Comparison of ENCODE assay signal across 9 cellular contexts in the genomic region with DNA sequence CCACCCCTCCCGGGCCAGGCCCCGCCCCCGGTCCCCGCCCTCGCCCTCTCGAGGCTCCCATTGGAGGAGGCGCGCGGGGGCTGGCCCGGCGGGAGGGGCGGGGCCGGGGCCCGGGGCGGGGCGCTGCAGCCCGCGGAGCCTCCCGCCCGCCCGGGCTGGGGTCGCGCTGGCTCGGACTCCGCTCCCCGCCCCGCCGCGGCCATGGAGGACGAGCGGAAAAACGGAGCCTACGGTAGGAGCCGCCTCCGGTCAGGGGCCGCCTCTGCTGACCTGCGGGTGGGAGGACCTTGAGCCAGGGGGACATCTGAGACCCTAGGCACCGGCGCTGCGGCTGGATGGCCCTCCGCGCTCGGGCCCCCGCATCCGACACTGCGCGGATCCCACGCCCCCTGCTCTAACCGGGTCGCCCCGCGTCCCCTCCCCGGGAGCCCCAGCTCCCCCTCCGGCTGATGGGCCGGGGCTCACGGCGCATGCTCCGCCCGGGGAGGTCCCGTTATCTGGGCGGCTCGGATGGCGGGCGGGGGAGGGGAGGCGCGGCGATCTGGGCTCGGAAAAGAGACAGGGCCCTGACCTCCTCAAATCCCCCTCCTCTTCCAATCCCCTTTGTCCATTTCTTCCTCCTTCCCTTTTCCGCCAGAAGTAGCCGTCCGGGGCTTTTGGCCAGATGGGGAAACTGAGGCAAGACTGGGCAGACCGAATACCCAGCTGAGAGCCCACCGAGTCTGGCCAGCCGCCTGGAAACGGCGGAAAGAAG. TPM values are rescaled to one million over a fixed set of nuclear protein-coding genes. Genes with fewer than 3 reads are reported as not detected.
A peak's percentile ranks its signal among the peaks of the same experiment; 100 is the strongest.
DNase-seq lines count a peak whose midpoint lies in the region; ATAC-seq and TF ChIP-seq lines count a peak whose summit lies in the region.
"Had no signal": no experiment of that assay in that cellular context is flagged by ENCODE, and none has a peak within 500 bp of the region (broad histone marks: within the 10 kb centered on the region; RNA-seq: fewer than 3 reads in every experiment).

No MANE protein-coding gene starts in this region.

- H3K36me3 ChIP-seq in Karpas-422 (ENCODE audit: insufficient read depth, low read length): no peaks in the 10 kb centered on the region
- no peaks in the 10 kb centered on the region for H3K36me3 ChIP-seq in thoracic aorta

- H3K36me3 Mint-ChIP-seq in activated naive CD4-positive, alpha-beta T cell treated with anti-CD3 and anti-CD28 coated beads, Interleukin-2, amount 50 U/mL, for 72 hours: peaks cover 21% of the 10 kb centered on the region in 2 donors
- no peaks in the 10 kb centered on the region for H3K36me3 Mint-ChIP-seq in osteocyte (ENCODE audit: unreplicated experiment)

- DNase-seq in COR-L47 (lab: John Stamatoyannopoulos, UW) (peak; percentile 36), GM20000 (ENCODE audit: low spot score) (peak; percentile 98), Karpas-422 (peak; percentile 95), Right ventricle myocardium inferior (ENCODE audit: missing footprints) (peak; percentile 93), osteocyte (ENCODE audit: extremely low spot score, unreplicated experiment) (peak; percentile 94), thoracic aorta (ENCODE audit: low spot score) (peak; percentile 28)
- peak; percentile 82 to 89 for DNase-seq in activated naive CD4-positive, alpha-beta T cell treated with anti-CD3 and anti-CD28 coated beads, Interleukin-2, amount 50 U/mL, for 72 hours (ENCODE audit: low spot score in 2 of 2)

- TF ChIP-seq CTCF in GM20000 (IDR thresholded peaks at IDR 0.05; ENCODE audit: extremely low read depth, missing control alignments) (no peak), osteocyte (IDR thresholded peaks at IDR 0.05) (no peak), thoracic aorta (IDR thresholded peaks at IDR 0.05) (no peak)

- H3K27ac ChIP-seq in Karpas-422 (ENCODE audit: low read length): peak overlapping the region; percentile 91
- peak overlapping the region; percentile 97 to 98 for H3K27ac ChIP-seq in thoracic aorta
- H3K27ac ChIP-seq: epithelial cell of prostate had no signal

- ATAC-seq in SK-N-SH treated with all-trans-retinoic acid at 6 μM for 48 hours (peak; percentile 96), Right ventricle myocardium inferior (peak; percentile 99), thoracic aorta (ENCODE audit: insufficient number of reproducible peaks, low FRiP score, low read depth) (peak; percentile 80)
- ATAC-seq in activated naive CD4-positive, alpha-beta T cell treated with anti-CD3 and anti-CD28 coated beads, Interleukin-2, amount 50 U/mL, for 72 hours: peak; percentile 80 to 89

- H3K27me3 ChIP-seq in Karpas-422 (ENCODE audit: low read length) (no peaks in the 10 kb centered on the region), thoracic aorta (replicated peaks; ENCODE audit: insufficient read depth) (no peaks in the 10 kb centered on the region)

- peak overlapping the region; percentile 69 for H3K4me2 ChIP-seq in Karpas-422 (ENCODE audit: low read depth, low read length, poor library complexity, severe bottlenecking)

- H3K4me1 ChIP-seq in Karpas-422 (ENCODE audit: low read length): peaks cover 22% of the 10 kb centered on the region
- peaks cover 16 to 22% of the 10 kb centered on the region in 2 donors for H3K4me1 ChIP-seq in thoracic aorta (ENCODE audit: control insufficient read depth in 1 of 2, low read depth in 2 of 2)

- no peaks in the 10 kb centered on the region for H3K9me2 ChIP-seq in Karpas-422 (replicated peaks; ENCODE audit: insufficient read depth, low read length)

- peaks cover 29% of the 10 kb centered on the region for H3K79me2 ChIP-seq in Karpas-422 (ENCODE audit: low read length)

- H3K4me3 ChIP-seq in Karpas-422 (ENCODE audit: low read length): peak overlapping the region; percentile 76
- peak overlapping the region; percentile 93 for H3K4me3 ChIP-seq in thoracic aorta

- peaks cover 19% of the 10 kb centered on the region for H3K4me1 Mint-ChIP-seq in osteocyte (ENCODE audit: unreplicated experiment)

- H3K27ac Mint-ChIP-seq in activated naive CD4-positive, alpha-beta T cell treated with anti-CD3 and anti-CD28 coated beads, Interleukin-2, amount 50 U/mL, for 72 hours: peak overlapping the region; percentile 99 to 100
- peak overlapping the region; percentile 96 for H3K27ac Mint-ChIP-seq in osteocyte (ENCODE audit: unreplicated experiment)

- intact Hi-C loops in Right ventricle myocardium inferior (cut with DNase I): no loop called here

- no peaks in the 10 kb centered on the region for H3K9me3 ChIP-seq in Karpas-422 (ENCODE audit: low read length)
- H3K9me3 ChIP-seq in thoracic aorta: no peaks in the 10 kb centered on the region

- no peak overlapping the region for H2AFZ ChIP-seq in Karpas-422 (ENCODE audit: low read length)

- H3K9ac ChIP-seq in Karpas-422 (ENCODE audit: low read length): peak overlapping the region; percentile 95

- H4K20me1 ChIP-seq in Karpas-422 (ENCODE audit: insufficient read depth, low read depth, low read length): no peaks in the 10 kb centered on the region

- no peaks in the 10 kb centered on the region for H3K9me3 Mint-ChIP-seq in activated naive CD4-positive, alpha-beta T cell treated with anti-CD3 and anti-CD28 coated beads, Interleukin-2, amount 50 U/mL, for 72 hours
- no peaks in the 10 kb centered on the region for H3K9me3 Mint-ChIP-seq in osteocyte (ENCODE audit: unreplicated experiment)

- peaks cover 16% of the 10 kb centered on the region for H3K27me3 Mint-ChIP-seq in osteocyte (ENCODE audit: unreplicated experiment)

- H3K4me3 Mint-ChIP-seq in osteocyte (ENCODE audit: unreplicated experiment): peak overlapping the region; percentile 87

TF ChIP-seq in SK-N-SH treated with all-trans-retinoic acid at 6 μM for 48 hours, 23 proteins besides CTCF, POLR2A, EP300 and RAD21 (continues in another document):
- no peak for TF ChIP-seq ZFP30 (CRISPR knock-in tag; IDR thresholded peaks at IDR 0.05)
- TF ChIP-seq ISL1 (CRISPR knock-in tag; IDR thresholded peaks at IDR 0.05): no peak
- no peak for TF ChIP-seq RARB (CRISPR knock-in tag; IDR thresholded peaks at IDR 0.05)
- TF ChIP-seq PPARA (CRISPR knock-in tag; IDR thresholded peaks at IDR 0.05; ENCODE audit: borderline replicate concordance): no peak
- TF ChIP-seq SNAI2 (CRISPR knock-in tag; IDR thresholded peaks at IDR 0.05): no peak
- TF ChIP-seq, protein P1, sequence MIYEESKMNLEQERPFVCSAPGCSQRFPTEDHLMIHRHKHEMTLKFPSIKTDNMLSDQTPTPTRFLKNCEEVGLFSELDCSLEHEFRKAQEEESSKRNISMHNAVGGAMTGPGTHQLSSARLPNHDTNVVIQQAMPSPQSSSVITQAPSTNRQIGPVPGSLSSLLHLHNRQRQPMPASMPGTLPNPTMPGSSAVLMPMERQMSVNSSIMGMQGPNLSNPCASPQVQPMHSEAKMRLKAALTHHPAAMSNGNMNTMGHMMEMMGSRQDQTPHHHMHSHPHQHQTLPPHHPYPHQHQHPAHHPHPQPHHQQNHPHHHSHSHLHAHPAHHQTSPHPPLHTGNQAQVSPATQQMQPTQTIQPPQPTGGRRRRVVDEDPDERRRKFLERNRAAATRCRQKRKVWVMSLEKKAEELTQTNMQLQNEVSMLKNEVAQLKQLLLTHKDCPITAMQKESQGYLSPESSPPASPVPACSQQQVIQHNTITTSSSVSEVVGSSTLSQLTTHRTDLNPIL (CRISPR knock-in tag; IDR thresholded peaks at IDR 0.05; ENCODE audit: low read depth): no peak
- TF ChIP-seq TOX (CRISPR knock-in tag; IDR thresholded peaks at IDR 0.05; ENCODE audit: borderline replicate concordance): no peak
- TF ChIP-seq ZFP3 (CRISPR knock-in tag; IDR thresholded peaks at IDR 0.05): no peak
- TF ChIP-seq TCF4 (CRISPR knock-in tag; IDR thresholded peaks at IDR 0.05; ENCODE audit: borderline replicate concordance): no peak

RNA-seq across cellular contexts. Expression of gene AP1M2, which starts 15.4 kb away (rescaled TPM):
- total RNA-seq in Karpas-422 (2014; rRNA removed; shearing (Covaris generic); ENCODE audit: low replicate concordance): not detected in 2 replicates
- not detected for total RNA-seq in activated naive CD4-positive, alpha-beta T cell treated with anti-CD3 and anti-CD28 coated beads, Interleukin-2, amount 50 U/mL, for 72 hours
- total RNA-seq in Right ventricle myocardium inferior (not detected), osteocyte (not detected in 2 replicates), thoracic aorta (1 to 10 TPM in 1 of 2 donors, not detected in 1; 2.3 TPM)

RNA-seq across cellular contexts. Expression of gene SLC44A2, which starts 22.8 kb away (rescaled TPM):
- total RNA-seq in Karpas-422 (2014; rRNA removed; shearing (Covaris generic); ENCODE audit: low replicate concordance): 38.2 and 48.0 TPM in 2 replicates
- 10 to 100 TPM; 81.3 to 92.0 TPM for total RNA-seq in activated naive CD4-positive, alpha-beta T cell treated with anti-CD3 and anti-CD28 coated beads, Interleukin-2, amount 50 U/mL, for 72 hours
- 71.4 TPM for total RNA-seq in Right ventricle myocardium inferior
- 225 and 233 TPM in 2 replicates for total RNA-seq in osteocyte
- total RNA-seq in thoracic aorta: 100 to 1,000 TPM; 105 to 748 TPM

RNA-seq across cellular contexts. Expression of gene CDKN2D, which starts 33.7 kb away (rescaled TPM):
- total RNA-seq in Karpas-422 (2014; rRNA removed; shearing (Covaris generic); ENCODE audit: low replicate concordance): 2.3 and 3.7 TPM in 2 replicates
- total RNA-seq in activated naive CD4-positive, alpha-beta T cell treated with anti-CD3 and anti-CD28 coated beads, Interleukin-2, amount 50 U/mL, for 72 hours: 100 to 1,000 TPM in 1 of 2 donors, 10 to 100 TPM in 1; 43.4 to 248 TPM
- total RNA-seq in Right ventricle myocardium inferior (9.9 TPM), osteocyte (9.4 and 13.0 TPM in 2 replicates), thoracic aorta (10 to 100 TPM; 16.2 to 21.0 TPM)

RNA-seq across cellular contexts. Expression of gene KRI1, which starts 36.7 kb away (rescaled TPM):
- total RNA-seq in Karpas-422 (2014; rRNA removed; shearing (Covaris generic); ENCODE audit: low replicate concordance): 30.0 and 41.7 TPM in 2 replicates
- total RNA-seq in activated naive CD4-positive, alpha-beta T cell treated with anti-CD3 and anti-CD28 coated beads, Interleukin-2, amount 50 U/mL, for 72 hours: 10 to 100 TPM; 55.6 to 62.7 TPM
- total RNA-seq in Right ventricle myocardium inferior (10.8 TPM), osteocyte (29.0 and 29.3 TPM in 2 replicates), thoracic aorta (10 to 100 TPM; 14.4 to 37.7 TPM)

RNA-seq across cellular contexts. Expression of gene ILF3, which starts 51.6 kb away (rescaled TPM):
- total RNA-seq in Karpas-422 (2014; rRNA removed; shearing (Covaris generic); ENCODE audit: low replicate concordance): 113 and 194 TPM in 2 replicates
- 100 to 1,000 TPM; 372 to 377 TPM for total RNA-seq in activated naive CD4-positive, alpha-beta T cell treated with anti-CD3 and anti-CD28 coated beads, Interleukin-2, amount 50 U/mL, for 72 hours
- total RNA-seq in Right ventricle myocardium inferior: 101 TPM
- total RNA-seq in osteocyte: 223 and 231 TPM in 2 replicates
- total RNA-seq in thoracic aorta: 100 to 1,000 TPM; 114 to 196 TPM

Comparison
In these comparisons a context has a peak if more than half of its experiments do, and no peak if none do; other contexts are left out.
1. Peak in every context shown above with its lines: DNase-seq, ATAC-seq, H3K4me3 ChIP-seq and H3K27ac ChIP-seq.
2. DNase-seq: peak in every context shown above with its lines; median percentile 98 in GM20000; 95 in Karpas-422; 94 in osteocyte; 93 in Right ventricle myocardium inferior; 86 in activated naive CD4-positive, alpha-beta T cell treated with anti-CD3 and anti-CD28 coated beads, Interleukin-2, amount 50 U/mL, for 72 hours; 36 in COR-L47; 28 in thoracic aorta.